12 cellular contexts compared by ENCODE assay signal in genomic region chr11:125429807-125430678, GRCh38.
"Had no signal": no experiment of that assay in that cellular context is flagged by ENCODE, and none has a peak within 500 bp of the region (broad histone marks: within the 10 kb centered on the region; RNA-seq: fewer than 3 reads in every experiment).

No MANE protein-coding gene starts in this region.

- H3K27ac Mint-ChIP-seq: activated CD4-positive, alpha-beta T cell treated with anti-CD3 and anti-CD28 coated beads for 36 hours; activated CD8-positive, alpha-beta memory T cell treated with anti-CD3 and anti-CD28 coated beads, Interleukin-2, amount 10 ng/mL, durations not matched to agents 7 days and 5 days; activated CD8-positive, alpha-beta T cell treated with anti-CD3 and anti-CD28 coated beads, Interleukin-2, amount 10 ng/mL, durations not matched to agents 7 days and 5 days; activated naive CD8-positive, alpha-beta T cell; naive thymus-derived CD8-positive, alpha-beta T cell; stimulated activated effector memory CD8-positive, alpha-beta T cell treated with anti-CD3 and anti-CD28 coated beads, Interleukin-12 subunit alpha, Interleukin-12 subunit beta, amount 100 ng/mL, for 72 hours; stimulated activated naive CD8-positive, alpha-beta T cell treated with anti-CD3 and anti-CD28 coated beads, Interleukin-15, Interleukin-2, amounts not matched to agents 100 ng/mL and 50 ng/mL, for 24 hours had no signal

- H3K27ac ChIP-seq: brain microvascular endothelial cell, esophagus muscularis mucosa, right lobe of liver, skin epidermis, tibial artery had no signal

- H3K4me3 ChIP-seq: esophagus muscularis mucosa, right lobe of liver, skin epidermis, tibial artery had no signal

- H3K9me3 Mint-ChIP-seq: naive thymus-derived CD8-positive, alpha-beta T cell; stimulated activated effector memory CD8-positive, alpha-beta T cell treated with anti-CD3 and anti-CD28 coated beads, Interleukin-12 subunit alpha, Interleukin-12 subunit beta, amount 100 ng/mL, for 72 hours; stimulated activated naive CD8-positive, alpha-beta T cell treated with anti-CD3 and anti-CD28 coated beads, Interleukin-15, Interleukin-2, amounts not matched to agents 100 ng/mL and 50 ng/mL, for 24 hours had no signal

- H3K4me1 Mint-ChIP-seq: activated CD4-positive, alpha-beta T cell treated with anti-CD3 and anti-CD28 coated beads for 36 hours; activated CD8-positive, alpha-beta memory T cell treated with anti-CD3 and anti-CD28 coated beads, Interleukin-2, amount 10 ng/mL, durations not matched to agents 7 days and 5 days had no signal

- H3K36me3 Mint-ChIP-seq: activated CD8-positive, alpha-beta memory T cell treated with anti-CD3 and anti-CD28 coated beads, Interleukin-2, amount 10 ng/mL, durations not matched to agents 7 days and 5 days; activated naive CD8-positive, alpha-beta T cell; naive thymus-derived CD8-positive, alpha-beta T cell; stimulated activated effector memory CD8-positive, alpha-beta T cell treated with anti-CD3 and anti-CD28 coated beads, Interleukin-12 subunit alpha, Interleukin-12 subunit beta, amount 100 ng/mL, for 72 hours had no signal

- H3K36me3 ChIP-seq: brain microvascular endothelial cell, right lobe of liver had no signal

- H3K4me3 Mint-ChIP-seq: activated CD4-positive, alpha-beta T cell treated with anti-CD3 and anti-CD28 coated beads for 36 hours; activated CD8-positive, alpha-beta memory T cell treated with anti-CD3 and anti-CD28 coated beads, Interleukin-2, amount 10 ng/mL, durations not matched to agents 7 days and 5 days; activated CD8-positive, alpha-beta T cell treated with anti-CD3 and anti-CD28 coated beads, Interleukin-2, amount 10 ng/mL, durations not matched to agents 7 days and 5 days; activated naive CD8-positive, alpha-beta T cell; naive thymus-derived CD8-positive, alpha-beta T cell; stimulated activated effector memory CD8-positive, alpha-beta T cell treated with anti-CD3 and anti-CD28 coated beads, Interleukin-12 subunit alpha, Interleukin-12 subunit beta, amount 100 ng/mL, for 72 hours; stimulated activated naive CD8-positive, alpha-beta T cell treated with anti-CD3 and anti-CD28 coated beads, Interleukin-15, Interleukin-2, amounts not matched to agents 100 ng/mL and 50 ng/mL, for 24 hours had no signal

- H3K27me3 ChIP-seq: brain microvascular endothelial cell, esophagus muscularis mucosa, right lobe of liver, tibial artery had no signal

- H3K4me1 ChIP-seq: right lobe of liver had no signal

- H3K9me3 ChIP-seq: esophagus muscularis mucosa, right lobe of liver, tibial artery had no signal
